23 cellular contexts compared by ENCODE assay signal in the genomic region with DNA sequence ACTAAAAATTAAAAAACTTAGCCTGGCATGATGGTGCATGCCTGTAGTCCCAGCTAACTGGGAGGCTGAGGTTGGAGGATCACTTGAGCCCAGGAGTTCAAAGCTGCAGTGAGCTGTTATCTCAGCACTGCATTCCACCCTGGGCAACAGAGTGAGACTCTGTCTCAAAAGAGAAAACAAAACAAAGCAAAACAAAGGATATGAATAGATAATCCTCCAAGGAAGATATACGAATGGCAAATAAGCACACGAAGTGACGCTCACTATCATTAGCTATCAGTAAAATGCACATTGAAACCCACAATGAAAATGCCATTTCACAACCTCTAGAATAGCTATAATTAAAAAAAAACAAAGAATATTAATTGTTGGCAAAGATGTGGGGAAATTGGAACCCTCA.
"Had no signal": no experiment of that assay in that cellular context is flagged by ENCODE, and none has a peak within 500 bp of the region (broad histone marks: within the 10 kb centered on the region; RNA-seq: fewer than 3 reads in every experiment).

No MANE protein-coding gene starts in this region.

- H3K4me2 ChIP-seq: hepatocyte had no signal

- FAIRE-seq: colon, endometrium, frontal cortex, keratinocyte had no signal

- DNase-seq: dermis blood vessel endothelial cell; dorsolateral prefrontal cortex; effector CD4-positive, alpha-beta T cell; effector memory CD4-positive, alpha-beta T cell; foreskin keratinocyte; heart left ventricle; left cardiac atrium; left lung; left ventricle myocardium superior; lower lobe of right lung; mesenchymal stem cell; mucosa of descending colon; naive B cell had no signal

- H2AFZ ChIP-seq: hepatocyte had no signal

- H3K36me3 Mint-ChIP-seq: mesothelial cell of epicardium, naive B cell had no signal

- H3K79me2 ChIP-seq: hepatocyte had no signal

- H3K27ac Mint-ChIP-seq: mesothelial cell of epicardium, naive B cell had no signal

- ATAC-seq: foreskin keratinocyte, gastroesophageal sphincter, heart left ventricle, left cardiac atrium, left lung, left ventricle myocardium superior, lower lobe of right lung, mucosa of descending colon had no signal

- H3K36me3 ChIP-seq: esophagus muscularis mucosa, gastroesophageal sphincter, heart left ventricle, left lung, lower lobe of right lung had no signal

- H3K4me3 ChIP-seq: coronary artery, dorsolateral prefrontal cortex, esophagus muscularis mucosa, gastroesophageal sphincter, heart left ventricle, hepatocyte, left lung, lower lobe of right lung, mucosa of descending colon had no signal

- H3K4me3 Mint-ChIP-seq: mesothelial cell of epicardium, naive B cell had no signal

- H3K4me1 ChIP-seq: esophagus muscularis mucosa, gastroesophageal sphincter, heart left ventricle, left lung, lower lobe of right lung had no signal

- H3K9me3 ChIP-seq: esophagus muscularis mucosa, gastroesophageal sphincter, left lung, lower lobe of right lung, mucosa of descending colon had no signal

- H3K4me1 Mint-ChIP-seq: mesothelial cell of epicardium, naive B cell had no signal

- H3K27me3 ChIP-seq: foreskin keratinocyte, hepatocyte had no signal

- H3K9me3 Mint-ChIP-seq: mesothelial cell of epicardium had no signal

- H3K27ac ChIP-seq: coronary artery, dorsolateral prefrontal cortex, epithelial cell of prostate, esophagus muscularis mucosa, foreskin keratinocyte, gastroesophageal sphincter, heart left ventricle, hepatocyte, left lung, lower lobe of right lung had no signal
